In genomic region chr12:31759621-31760459, GRCh38 we compare ENCODE assay signal across 16 cellular contexts. TPM values are rescaled to one million over a fixed set of nuclear protein-coding genes. Genes with fewer than 3 reads are reported as not detected.
DNase-seq lines count a peak whose midpoint lies in the region; ATAC-seq, FAIRE-seq and TF ChIP-seq lines count a peak whose summit lies in the region.
"Had no signal": no experiment of that assay in that cellular context is flagged by ENCODE, and none has a peak within 500 bp of the region (broad histone marks: within the 10 kb centered on the region; RNA-seq: fewer than 3 reads in every experiment).

No MANE protein-coding gene starts in this region.

- H3K27ac ChIP-seq in A549: peak overlapping the region in 1 of 2 experiments; percentile 62; a peak in 3 of 6 replicates
- H3K27ac ChIP-seq in WERI-Rb-1: no peak overlapping the region
- H3K27ac ChIP-seq: dorsolateral prefrontal cortex had no signal

- no peak overlapping the region for H3K4me3 ChIP-seq in A549
- no peak overlapping the region for H3K4me3 ChIP-seq in LNCaP clone FGC (ENCODE audit: low read depth, low read length)
- H3K4me3 ChIP-seq in WERI-Rb-1 (ENCODE audit: low read depth, low read length): no peak overlapping the region
- H3K4me3 ChIP-seq: dorsolateral prefrontal cortex had no signal

- ATAC-seq in A549 (peak; percentile 52 to 54; a peak in 4 of 6 replicates), left lobe of liver (peak; percentile 48), GM19452 (IDR thresholded peaks at IDR 0.05; ENCODE audit: unreplicated experiment) (no peak)

- TF ChIP-seq POLR2A in A549 (IDR thresholded peaks at IDR 0.05; ENCODE audit: low read length) (no peak), GM12892 (IDR thresholded peaks at IDR 0.05; ENCODE audit: low read depth, low read length) (no peak)

- peaks cover 5% of the 10 kb centered on the region for H3K36me3 Mint-ChIP-seq in glutamatergic neuron (ENCODE audit: unreplicated experiment)

- no peaks in the 10 kb centered on the region for H3K36me3 ChIP-seq in WERI-Rb-1

- no peak overlapping the region for H3K4me2 ChIP-seq in A549

- 85% methylated on average over 4 of the region's 4 CpGs for WGBS in A549 (ENCODE audit: missing lambda C conversion rate)

- H3K4me1 Mint-ChIP-seq in glutamatergic neuron (ENCODE audit: low read depth, unreplicated experiment): no peaks in the 10 kb centered on the region

- no peak for TF ChIP-seq CTCF in A549 (IDR thresholded peaks at IDR 0.05)
- TF ChIP-seq CTCF in LNCaP clone FGC (IDR thresholded peaks at IDR 0.05; ENCODE audit: control insufficient read depth, extremely low read depth, insufficient read depth): no peak
- no peak for TF ChIP-seq CTCF in glutamatergic neuron (IDR thresholded peaks at IDR 0.05; ENCODE audit: partially characterized antibody, unreplicated experiment)
- no peak for TF ChIP-seq CTCF in WERI-Rb-1 (IDR thresholded peaks at IDR 0.05; ENCODE audit: low read depth, low read length)

- CTCF ChIA-PET in A549 (lab: Yijun Ruan, JAX): interaction anchor here (1.4 kb wide), 1 partner anchor 13 kb away, joined by 3 read pairs; no protein-coding TSS in a partner anchor

- DNase-seq in A549 (ENCODE audit: low read depth in 1 of 2, low spot score in 1 of 2) (no peak), GM12892 (ENCODE audit: insufficient read length) (no peak), LNCaP clone FGC (ENCODE audit: low read depth) (peak; percentile 8), left lobe of liver (ENCODE audit: low spot score) (no peak), NCI-H446 (lab: John Stamatoyannopoulos, UW) (no peak), glutamatergic neuron (no peak), WERI-Rb-1 (no peak)
- DNase-seq: activated CD4-positive, alpha-beta memory T cell treated with anti-CD3 and anti-CD28 coated beads, Interleukin-2, amount 10 ng/mL, durations not matched to agents 7 days and 5 days; activated effector memory CD4-positive, alpha-beta T cell treated with anti-CD3 and anti-CD28 coated beads, Interleukin-2, amount 50 U/mL, for 16 hours; DMS 273 treated with DMSO at 0.1 percent for 48 hours; dorsolateral prefrontal cortex; NCI-H1436; NCI-H524 treated with DMSO at 0.1 percent for 48 hours; RPMI8226 had no signal

- TF ChIP-seq EP300 in A549 (IDR thresholded peaks at IDR 0.05): no peak

- no peak overlapping the region for H3K27ac Mint-ChIP-seq in glutamatergic neuron (ENCODE audit: unreplicated experiment)
- H3K27ac Mint-ChIP-seq: activated CD4-positive, alpha-beta memory T cell treated with anti-CD3 and anti-CD28 coated beads, Interleukin-2, amount 10 ng/mL, durations not matched to agents 7 days and 5 days had no signal

- H3K27me3 Mint-ChIP-seq in glutamatergic neuron (ENCODE audit: unreplicated experiment): peaks cover 5% of the 10 kb centered on the region
- H3K27me3 Mint-ChIP-seq: activated CD4-positive, alpha-beta memory T cell treated with anti-CD3 and anti-CD28 coated beads, Interleukin-2, amount 10 ng/mL, durations not matched to agents 7 days and 5 days; IgD-negative memory B cell had no signal

- no peaks in the 10 kb centered on the region for H3K9me3 Mint-ChIP-seq in glutamatergic neuron (ENCODE audit: unreplicated experiment)
- H3K9me3 Mint-ChIP-seq: IgD-negative memory B cell had no signal

- no peak for TF ChIP-seq RAD21 in A549 (conservative IDR thresholded peaks at IDR 0.05 in 1 of 2, IDR thresholded peaks at IDR 0.05 in 1 of 2)

- H3K4me3 Mint-ChIP-seq in glutamatergic neuron (ENCODE audit: unreplicated experiment): no peak overlapping the region
- H3K4me3 Mint-ChIP-seq: activated CD4-positive, alpha-beta memory T cell treated with anti-CD3 and anti-CD28 coated beads, Interleukin-2, amount 10 ng/mL, durations not matched to agents 7 days and 5 days had no signal

- FAIRE-seq in A549 (lab: Jason Lieb, UNC): no peak
- peak; percentile 65 for FAIRE-seq in GM12892 (lab: Jason Lieb, UNC)

- POLR2A ChIA-PET in A549 (lab: Yijun Ruan, JAX): no interaction called here

- H3K4me1 ChIP-seq in A549: peaks cover 17% of the 10 kb centered on the region

- no peaks in the 10 kb centered on the region for H3K9me3 ChIP-seq in A549
- H3K9me3 ChIP-seq in WERI-Rb-1 (ENCODE audit: severe bottlenecking): no peaks in the 10 kb centered on the region

- H3K27me3 ChIP-seq in WERI-Rb-1 (ENCODE audit: insufficient read depth, low read depth, severe bottlenecking): no peaks in the 10 kb centered on the region
- H3K27me3 ChIP-seq: dorsolateral prefrontal cortex had no signal

TF ChIP-seq in A549, 52 proteins besides CTCF, POLR2A, EP300 and RAD21:
- no peak for TF ChIP-seq POLR2AphosphoS2 (conservative IDR thresholded peaks at IDR 0.05; ENCODE audit: low read length)
- TF ChIP-seq, protein P1, sequence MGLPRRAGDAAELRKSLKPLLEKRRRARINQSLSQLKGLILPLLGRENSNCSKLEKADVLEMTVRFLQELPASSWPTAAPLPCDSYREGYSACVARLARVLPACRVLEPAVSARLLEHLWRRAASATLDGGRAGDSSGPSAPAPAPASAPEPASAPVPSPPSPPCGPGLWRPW (IDR thresholded peaks at IDR 0.05): no peak

RNA-seq across cellular contexts. Expression of gene AMN1, which starts 31.0 kb away (rescaled TPM):
- polyA plus RNA-seq in A549 (2011; rRNA removed) (50.9 and 53.3 TPM in 2 replicates), A549 (2017; fragmentation: RNase III; extraction: RNeasy Plus Mini Kit Qiagen cat#74134 plus additional on column Dnase treatment) (14.8 to 20.0 TPM (median 18.5 TPM) in 3 replicates)
- 10.5 and 10.9 TPM in 2 replicates for polyA plus RNA-seq in A549 (2012; cell fraction: cytosol; rRNA removed)
- 3.2 and 5.9 TPM in 2 replicates for polyA plus RNA-seq in A549 (2012; cell fraction: nucleus; rRNA removed)
- polyA minus RNA-seq in A549 (2011; rRNA and poly(A)+ RNA removed): 11.2 and 15.8 TPM in 2 replicates
- polyA plus RNA-seq in GM12892 (2012; ENCODE audit: missing spikeins): 7.8 TPM
- total RNA-seq in left lobe of liver (1.6 TPM), glutamatergic neuron (ENCODE audit: unreplicated experiment) (12.6 TPM)
